8 cellular contexts compared by ENCODE assay signal in the genomic region with DNA sequence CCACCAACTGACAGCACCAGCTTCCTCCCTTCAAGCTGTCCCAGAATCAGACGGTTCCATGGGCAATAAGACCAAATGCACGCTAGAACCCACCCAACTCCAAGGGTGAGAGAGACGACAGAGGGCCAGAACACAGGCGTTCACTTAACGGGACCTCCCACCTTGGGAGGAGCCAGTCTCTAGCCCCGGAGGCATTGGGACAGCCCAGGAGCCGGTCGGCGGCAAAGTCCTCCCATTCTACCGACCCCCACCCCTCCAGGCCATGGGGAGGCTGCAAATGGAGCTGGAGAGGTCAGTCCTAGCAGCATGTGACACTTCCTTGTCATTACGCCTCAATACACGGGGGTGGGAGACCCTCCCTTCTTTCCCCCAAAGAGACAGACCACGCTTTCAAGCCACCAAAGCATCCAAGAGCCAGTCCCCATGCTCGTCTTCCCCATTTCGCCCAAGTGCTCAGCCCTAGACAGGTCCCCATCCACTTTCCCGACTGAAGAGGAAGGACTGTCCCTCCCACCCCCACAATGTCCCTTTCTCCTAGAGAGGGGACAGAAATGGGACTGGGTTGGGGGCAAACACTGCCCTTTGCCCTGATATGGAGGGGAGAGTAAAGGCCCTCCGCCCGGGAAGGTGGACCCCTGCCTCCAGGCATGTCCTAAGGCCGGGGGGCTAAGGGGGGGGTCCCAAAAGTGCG. TPM values are rescaled to one million over a fixed set of nuclear protein-coding genes. Genes with fewer than 3 reads are reported as not detected.
DNase-seq lines count a peak whose midpoint lies in the region; ATAC-seq and TF ChIP-seq lines count a peak whose summit lies in the region.

No MANE protein-coding gene starts in this region.

- peak overlapping the region; percentile 90 for H3K14ac ChIP-seq in IMR-90 (replicated peaks; ENCODE audit: low read depth, low read length)

- H4K91ac ChIP-seq in IMR-90 (ENCODE audit: insufficient read depth, low read depth, low read length) = peak overlapping the region; percentile 20; the same call in 1 of the 2 replicates

- H2BK20ac ChIP-seq in IMR-90 (ENCODE audit: low read depth, low read length) = no peak overlapping the region

- ATAC-seq in IMR-90 (ENCODE audit: low read depth) = peak; percentile 15
- ATAC-seq in HG02973 (IDR thresholded peaks at IDR 0.05; ENCODE audit: unreplicated experiment) = no peak

- no peak for TF ChIP-seq RAD21 in IMR-90 (IDR thresholded peaks at IDR 0.05; ENCODE audit: low read length)

- peaks cover 29% of the 10 kb centered on the region for H3K36me3 ChIP-seq in IMR-90 (ENCODE audit: control insufficient read depth, insufficient read depth, low read length)

- H4K5ac ChIP-seq in IMR-90 (ENCODE audit: low read depth, low read length) = no peak overlapping the region

- TF ChIP-seq POLR2A in IMR-90 (IDR thresholded peaks at IDR 0.05; ENCODE audit: low read depth, low read length) = no peak

- CTCF ChIA-PET in Calu3 (lab: Charles Lee) (no interaction called here), IMR-90 (lab: Yijun Ruan, JAX) (no interaction called here)

- H3K36me3 Mint-ChIP-seq in Calu3 (ENCODE audit: insufficient read depth, unreplicated experiment) = peaks cover 40% of the 10 kb centered on the region

- H2BK15ac ChIP-seq in IMR-90 (ENCODE audit: low read depth, low read length) = no peak overlapping the region

- POLR2A ChIA-PET in IMR-90 (lab: Charles Lee; ENCODE audit: unreplicated experiment) = no interaction called here

- peak overlapping the region; percentile 64 for H2AFZ ChIP-seq in IMR-90 (replicated peaks; ENCODE audit: low read length, poor library complexity)

- H2AK5ac ChIP-seq in IMR-90 (ENCODE audit: low read depth, low read length) = peak overlapping the region; percentile 59

- 0% methylated on average over 1 of the region's 20 CpGs; no CpG with 5 or more reads in 1 of the 2 experiments for WGBS in IMR-90 (ENCODE audit: extremely low coverage in 2 of 2, insufficient read length in 1 of 2), 2 experiments

- peak overlapping the region; percentile 10 for H3K27ac ChIP-seq in IMR-90 (ENCODE audit: insufficient read depth, low read length)

- no peak for TF ChIP-seq CTCF in Calu3 (IDR thresholded peaks at IDR 0.05; ENCODE audit: unreplicated experiment)
- TF ChIP-seq CTCF in IMR-90 (conservative IDR thresholded peaks at IDR 0.05; ENCODE audit: low read depth, low read length) = no peak
- no peak for TF ChIP-seq CTCF in fibroblast of the aortic adventitia (IDR thresholded peaks at IDR 0.05; ENCODE audit: insufficient read depth, low read length)

- dilution Hi-C loops in IMR-90 (cut with HindIII; ENCODE audit: low sequenced_read_pairs, unreplicated experiment) = no loop called here

- no peaks in the 10 kb centered on the region for H3K9me3 Mint-ChIP-seq in Calu3 (ENCODE audit: low read depth, unreplicated experiment)

- no peaks in the 10 kb centered on the region for H3K27me3 ChIP-seq in IMR-90 (ENCODE audit: control insufficient read depth, insufficient read depth, low read length)

- H3K4me3 ChIP-seq in IMR-90 (ENCODE audit: insufficient read depth, low read depth, low read length) (peak overlapping the region; percentile 85), fibroblast of the aortic adventitia (ENCODE audit: low read depth, low read length) (peak overlapping the region; percentile 96)

- H4K20me1 ChIP-seq in IMR-90 (ENCODE audit: insufficient read depth, low read length) = peaks cover 55% of the 10 kb centered on the region

- H3K27ac Mint-ChIP-seq in Calu3 (ENCODE audit: unreplicated experiment) = peak overlapping the region; percentile 39

- H3K4me3 Mint-ChIP-seq in Calu3 (ENCODE audit: low read depth, unreplicated experiment) = peak overlapping the region; percentile 87

- H3K56ac ChIP-seq in IMR-90 (ENCODE audit: extremely low read depth, insufficient read depth, low read length) = no peak overlapping the region

- H3K27me3 Mint-ChIP-seq in Calu3 (ENCODE audit: unreplicated experiment) = no peaks in the 10 kb centered on the region

- peak overlapping the region in 1 of 2 experiments; percentile 5; a peak in 1 of 4 replicates for H4K8ac ChIP-seq in IMR-90 (ENCODE audit: low read depth in 2 of 2, low read length in 2 of 2)

- BruUV-seq in Calu3 (replicated peaks; lab: Mats Ljungman, UMichigan) (no TSS peak), IMR-90 (replicated peaks; lab: Mats Ljungman, UMichigan) (no TSS peak)

- peaks cover 3% of the 10 kb centered on the region; the same call in 1 of the 2 replicates for H3K9me3 ChIP-seq in IMR-90 (ENCODE audit: control insufficient read depth, insufficient read depth, low read length)

- peaks cover 2% of the 10 kb centered on the region; the same call in 1 of the 2 replicates for H3K4me1 ChIP-seq in IMR-90 (ENCODE audit: control insufficient read depth, insufficient read depth, low read length)

- in situ Hi-C loops in IMR-90 (cut with MboI; ENCODE audit: low sequenced_read_pairs) = no loop called here

- peaks cover 0 to 40% of the 10 kb centered on the region in 2 experiments; a peak in 2 of 4 replicates for H3K79me1 ChIP-seq in IMR-90 (ENCODE audit: low read depth in 1 of 2, low read length in 2 of 2)

- H3K4me1 Mint-ChIP-seq in Calu3 (ENCODE audit: low read depth, unreplicated experiment) = no peaks in the 10 kb centered on the region

- peaks cover 3% of the 10 kb centered on the region; the same call in 1 of the 2 replicates for H3K9me1 ChIP-seq in IMR-90 (ENCODE audit: insufficient read depth, low read length)

- H2BK5ac ChIP-seq in IMR-90 (ENCODE audit: low read depth, low read length, poor library complexity, severe bottlenecking) = no peak overlapping the region

- peak overlapping the region; percentile 69 for H3K4ac ChIP-seq in IMR-90 (ENCODE audit: low read depth, low read length)

- H2AK9ac ChIP-seq in IMR-90 (replicated peaks; ENCODE audit: low read depth, low read length, poor library complexity) = peak overlapping the region; percentile 94

- H2BK120ac ChIP-seq in IMR-90 (ENCODE audit: low read depth, low read length) = no peak overlapping the region

- H3K4me2 ChIP-seq in IMR-90 (ENCODE audit: low read depth, low read length) = peak overlapping the region; percentile 81

- H3K23ac ChIP-seq in IMR-90 (ENCODE audit: low read depth, low read length) = peak overlapping the region; percentile 91

- no peak overlapping the region for H3K18ac ChIP-seq in IMR-90 (ENCODE audit: low read depth, low read length)

- peak overlapping the region; percentile 74 for H3K9ac ChIP-seq in IMR-90 (ENCODE audit: low read depth, low read length)

- DNase-seq in Calu3 (peak; percentile 34), IMR-90 (peak; percentile 42), fibroblast of the aortic adventitia (ENCODE audit: low read depth) (peak; percentile 40), non-pigmented ciliary epithelial cell (ENCODE audit: low read depth) (peak; percentile 10), NCI-H524 (lab: John Stamatoyannopoulos, UW) (no peak), SHP77 treated with DMSO at 0.1 percent for 48 hours (lab: John Stamatoyannopoulos, UW) (no peak)
- peak; percentile 39 for DNase-seq in activated CD8-positive, alpha-beta memory T cell treated with anti-CD3 and anti-CD28 coated beads, Interleukin-2, amount 50 U/mL, for 4 hours

- intact Hi-C loops in Calu3 (cut with micrococcal nuclease; ENCODE audit: unreplicated experiment) = no loop called here
- intact Hi-C loops in IMR-90 (cut with micrococcal nuclease) = loop anchor here (2.0 kb wide), 1 partner anchor 313 kb away; the partner anchor contains the start of gene GPR108

TF ChIP-seq in IMR-90, 13 proteins besides CTCF, POLR2A, EP300 and RAD21:
- TF ChIP-seq MAZ (IDR thresholded peaks at IDR 0.05; ENCODE audit: borderline replicate concordance, low read depth, low read length) (peak; percentile 41; the same call in 1 of the 2 replicates), NFE2L2 (IDR thresholded peaks at IDR 0.05; ENCODE audit: low read depth, low read length) (no peak), RFX5 (IDR thresholded peaks at IDR 0.05; ENCODE audit: low read depth, low read length) (no peak)

RNA-seq across cellular contexts. Expression of gene KHSRP, which starts 1.0 kb away (rescaled TPM):
- total RNA-seq in Calu3 (2022) (297 and 307 TPM in 2 replicates), IMR-90 (2012; rRNA removed) (31.9 and 34.4 TPM in 2 replicates), fibroblast of the aortic adventitia (ENCODE audit: low replicate concordance) (30.4 and 86.5 TPM in 2 replicates)
- polyA plus RNA-seq in IMR-90 (2012; rRNA removed) = 93.7 and 103 TPM in 2 replicates
- polyA plus RNA-seq in IMR-90 (2012; cell fraction: cytosol; rRNA removed) = 57.2 and 108 TPM in 2 replicates
- 89.4 and 124 TPM in 2 replicates for polyA plus RNA-seq in IMR-90 (2012; cell fraction: nucleus; rRNA removed; ENCODE audit: low replicate concordance)

RNA-seq across cellular contexts. Expression of gene SLC25A41, which starts 9.9 kb away (rescaled TPM):
- total RNA-seq in Calu3 (2022) (1.4 and 2.9 TPM in 2 replicates), IMR-90 (2012; rRNA removed) (not detected in 2 replicates), fibroblast of the aortic adventitia (ENCODE audit: low replicate concordance) (not detected in 2 replicates)
- 0.14 TPM in 1 of 2 replicates, not detected in the other for polyA plus RNA-seq in IMR-90 (2012; rRNA removed)
- polyA plus RNA-seq in IMR-90 (2012; cell fraction: cytosol; rRNA removed) = 0.08 and 0.14 TPM in 2 replicates
- 0.28 and 0.66 TPM in 2 replicates for polyA plus RNA-seq in IMR-90 (2012; cell fraction: nucleus; rRNA removed; ENCODE audit: low replicate concordance)

RNA-seq across cellular contexts. Expression of gene GTF2F1, which starts 30.7 kb away (rescaled TPM):
- total RNA-seq in Calu3 (2022) (39.2 and 40.9 TPM in 2 replicates), IMR-90 (2012; rRNA removed) (43.7 and 53.0 TPM in 2 replicates), fibroblast of the aortic adventitia (ENCODE audit: low replicate concordance) (33.6 and 59.2 TPM in 2 replicates)
- polyA plus RNA-seq in IMR-90 (2012; rRNA removed) = 50.4 and 51.4 TPM in 2 replicates
- 29.9 and 54.5 TPM in 2 replicates for polyA plus RNA-seq in IMR-90 (2012; cell fraction: cytosol; rRNA removed)
- 58.8 and 59.3 TPM in 2 replicates for polyA plus RNA-seq in IMR-90 (2012; cell fraction: nucleus; rRNA removed; ENCODE audit: low replicate concordance)

RNA-seq across cellular contexts. Expression of gene SLC25A23, which starts 35.9 kb away (rescaled TPM):
- total RNA-seq in Calu3 (2022) (67.6 and 78.7 TPM in 2 replicates), IMR-90 (2012; rRNA removed) (7.0 and 7.8 TPM in 2 replicates), fibroblast of the aortic adventitia (ENCODE audit: low replicate concordance) (27.7 and 46.9 TPM in 2 replicates)
- polyA plus RNA-seq in IMR-90 (2012; rRNA removed) = 7.6 and 8.2 TPM in 2 replicates
- polyA plus RNA-seq in IMR-90 (2012; cell fraction: cytosol; rRNA removed) = 10.1 and 15.8 TPM in 2 replicates
- polyA plus RNA-seq in IMR-90 (2012; cell fraction: nucleus; rRNA removed; ENCODE audit: low replicate concordance) = 9.0 and 17.1 TPM in 2 replicates

RNA-seq across cellular contexts. Expression of gene CRB3, which starts 40.4 kb away (rescaled TPM):
- total RNA-seq in Calu3 (2022) (45.6 and 47.6 TPM in 2 replicates), IMR-90 (2012; rRNA removed) (not detected in 2 replicates), fibroblast of the aortic adventitia (ENCODE audit: low replicate concordance) (not detected in 2 replicates)
- not detected in 2 replicates for polyA plus RNA-seq in IMR-90 (2012; rRNA removed)
- polyA plus RNA-seq in IMR-90 (2012; cell fraction: cytosol; rRNA removed) = 0.13 TPM in 1 of 2 replicates, not detected in the other
- 0.12 TPM in 1 of 2 replicates, not detected in the other for polyA plus RNA-seq in IMR-90 (2012; cell fraction: nucleus; rRNA removed; ENCODE audit: low replicate concordance)

Comparison
In these comparisons a context has a peak if more than half of its experiments do, and no peak if none do; other contexts are left out.
1. DNase-seq: peak in Calu3 (single experiment), IMR-90 (single experiment), activated CD8-positive, alpha-beta memory T cell treated with anti-CD3 and anti-CD28 coated beads, Interleukin-2, amount 50 U/mL, for 4 hours (single experiment), fibroblast of the aortic adventitia (single experiment) and non-pigmented ciliary epithelial cell (single experiment); none in NCI-H524 (0 of 2) and SHP77 treated with DMSO at 0.1 percent for 48 hours (single experiment).